In the genomic region with DNA sequence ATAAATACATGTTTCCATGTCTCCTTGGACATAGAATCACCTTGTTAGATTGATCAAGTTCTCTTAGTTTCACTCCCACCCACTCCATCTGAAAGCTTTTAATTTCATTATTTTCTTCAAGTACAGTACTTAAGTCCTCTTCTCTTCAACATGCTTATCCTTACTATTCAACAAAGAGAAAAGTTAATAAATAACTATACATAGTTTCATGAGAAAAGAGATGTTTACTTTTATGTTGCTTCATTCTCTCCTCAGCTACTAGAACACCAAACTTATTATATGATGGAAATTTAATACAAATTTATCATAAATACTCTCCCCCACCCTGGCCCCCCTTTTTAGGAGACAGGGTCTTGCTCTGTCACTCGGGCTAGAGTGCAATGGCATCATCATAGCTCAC, we compare ENCODE assay signal across 2 cellular contexts.
TF ChIP-seq lines count a peak whose summit lies in the region.

No MANE protein-coding gene starts in this region.

TF ChIP-seq in A549, 52 proteins besides CTCF, POLR2A, EP300 and RAD21:
- TF ChIP-seq BHLHE40 (IDR thresholded peaks at IDR 0.05; ENCODE audit: low read depth, low read length), result no peak
- TF ChIP-seq POLR2AphosphoS2 (conservative IDR thresholded peaks at IDR 0.05; ENCODE audit: low read length), result no peak
- TF ChIP-seq CBX2 (IDR thresholded peaks at IDR 0.05; ENCODE audit: borderline replicate concordance, low read depth), result no peak
- TF ChIP-seq USF2 (IDR thresholded peaks at IDR 0.05), result no peak
- no peak for TF ChIP-seq RARB (CRISPR knock-in tag; IDR thresholded peaks at IDR 0.05)
- TF ChIP-seq NR3C1 (IDR thresholded peaks at IDR 0.05), result no peak
- no peak for TF ChIP-seq ZSCAN20 (CRISPR knock-in tag; IDR thresholded peaks at IDR 0.05)
- TF ChIP-seq KDM5A (IDR thresholded peaks at IDR 0.05), result no peak
- TF ChIP-seq RFX5 (IDR thresholded peaks at IDR 0.05), result no peak
- TF ChIP-seq, protein P1, sequence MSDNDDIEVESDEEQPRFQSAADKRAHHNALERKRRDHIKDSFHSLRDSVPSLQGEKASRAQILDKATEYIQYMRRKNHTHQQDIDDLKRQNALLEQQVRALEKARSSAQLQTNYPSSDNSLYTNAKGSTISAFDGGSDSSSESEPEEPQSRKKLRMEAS (IDR thresholded peaks at IDR 0.05), result no peak
- TF ChIP-seq TFCP2L1 (CRISPR knock-in tag; IDR thresholded peaks at IDR 0.05), result no peak
- TF ChIP-seq TP53 (CRISPR knock-in tag; IDR thresholded peaks at IDR 0.05), result no peak
- TF ChIP-seq, protein P2, sequence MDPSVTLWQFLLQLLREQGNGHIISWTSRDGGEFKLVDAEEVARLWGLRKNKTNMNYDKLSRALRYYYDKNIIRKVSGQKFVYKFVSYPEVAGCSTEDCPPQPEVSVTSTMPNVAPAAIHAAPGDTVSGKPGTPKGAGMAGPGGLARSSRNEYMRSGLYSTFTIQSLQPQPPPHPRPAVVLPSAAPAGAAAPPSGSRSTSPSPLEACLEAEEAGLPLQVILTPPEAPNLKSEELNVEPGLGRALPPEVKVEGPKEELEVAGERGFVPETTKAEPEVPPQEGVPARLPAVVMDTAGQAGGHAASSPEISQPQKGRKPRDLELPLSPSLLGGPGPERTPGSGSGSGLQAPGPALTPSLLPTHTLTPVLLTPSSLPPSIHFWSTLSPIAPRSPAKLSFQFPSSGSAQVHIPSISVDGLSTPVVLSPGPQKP (IDR thresholded peaks at IDR 0.05; ENCODE audit: low read depth, low read length), result no peak
- TF ChIP-seq SMC3 (IDR thresholded peaks at IDR 0.05), result no peak
- TF ChIP-seq HOXB13 (CRISPR knock-in tag; IDR thresholded peaks at IDR 0.05; ENCODE audit: low read depth), result no peak
- no peak for TF ChIP-seq CEBPB (IDR thresholded peaks at IDR 0.05)
- no peak for TF ChIP-seq HDAC2 (IDR thresholded peaks at IDR 0.05)
- no peak for TF ChIP-seq FOXS1 (CRISPR knock-in tag; IDR thresholded peaks at IDR 0.05)
- TF ChIP-seq EHF (CRISPR knock-in tag; IDR thresholded peaks at IDR 0.05), result no peak

TF ChIP-seq in IMR-90, 13 proteins besides CTCF, POLR2A, EP300 and RAD21:
- TF ChIP-seq RCOR1 (IDR thresholded peaks at IDR 0.05; ENCODE audit: insufficient replicate concordance, low read length) (no peak), NFE2L2 (IDR thresholded peaks at IDR 0.05; ENCODE audit: low read depth, low read length) (no peak), CHD1 (IDR thresholded peaks at IDR 0.05; ENCODE audit: low read depth, low read length) (no peak), FOS (IDR thresholded peaks at IDR 0.05; ENCODE audit: low read depth, low read length) (no peak), MAFK (IDR thresholded peaks at IDR 0.05; ENCODE audit: low read depth, low read length) (no peak), USF2 (IDR thresholded peaks at IDR 0.05; ENCODE audit: low read depth, low read length) (no peak)
